Comparison of ENCODE assay signal across 13 cellular contexts in genomic region chr11:103070142-103070541, GRCh38. TPM values are rescaled to one million over a fixed set of nuclear protein-coding genes. Genes with fewer than 3 reads are reported as not detected.
DNase-seq lines count a peak whose midpoint lies in the region; ATAC-seq and TF ChIP-seq lines count a peak whose summit lies in the region.
"Had no signal": no experiment of that assay in that cellular context is flagged by ENCODE, and none has a peak within 500 bp of the region (broad histone marks: within the 10 kb centered on the region; RNA-seq: fewer than 3 reads in every experiment).

No MANE protein-coding gene starts in this region.

- intact Hi-C loops in OCI-LY7 (cut with micrococcal nuclease; ENCODE audit: unreplicated experiment): no loop called here

- H4K20me1 ChIP-seq in OCI-LY7 (ENCODE audit: insufficient read depth, low read length): peaks cover 13% of the 10 kb centered on the region; the same call in 1 of the 2 replicates

- H3K79me2 ChIP-seq in OCI-LY7 (ENCODE audit: insufficient read depth, low read depth, low read length): peaks cover 70% of the 10 kb centered on the region; the same call in 1 of the 2 replicates

- no peaks in the 10 kb centered on the region for H3K27me3 ChIP-seq in CD4-positive, CD25-positive, alpha-beta regulatory T cell (ENCODE audit: control insufficient read depth, insufficient read depth, low read length)

- peak in 2 of 3 donors; percentile 18 to 35 for DNase-seq in CD4-positive, CD25-positive, alpha-beta regulatory T cell
- DNase-seq in OCI-LY7 (ENCODE audit: low spot score) (peak; percentile 16), pons (ENCODE audit: low spot score) (no peak), Ammon's horn (ENCODE audit: low spot score) (no peak)
- no peak for DNase-seq in effector memory CD8-positive, alpha-beta T cell
- DNase-seq in activated CD4-positive, alpha-beta T cell treated with anti-CD3 and anti-CD28 coated beads for 4 hours: no peak
- DNase-seq: NCI-H1092 treated with DMSO at 0.1 percent for 48 hours; NCI-H226; stimulated activated CD4-positive, alpha-beta T cell treated with anti-CD3 and anti-CD28 coated beads, Interleukin-1b, Interleukin-23, amount 100 ng/mL, for 48 hours had no signal

- H3K4me3 ChIP-seq in CD4-positive, CD25-positive, alpha-beta regulatory T cell (ENCODE audit: low read depth, low read length): peak overlapping the region; percentile 78
- peak overlapping the region; percentile 29 for H3K4me3 ChIP-seq in OCI-LY7 (ENCODE audit: low read depth, low read length, poor library complexity, severe bottlenecking)

- H3K9me3 ChIP-seq in CD4-positive, CD25-positive, alpha-beta regulatory T cell (ENCODE audit: control insufficient read depth in 2 of 2, low read length in 2 of 2): no peaks in the 10 kb centered on the region
- H3K9me3 ChIP-seq in OCI-LY7 (ENCODE audit: low read length): no peaks in the 10 kb centered on the region

- peak overlapping the region; percentile 1 to 87 (median 38) for H3K4me3 Mint-ChIP-seq in CD4-positive, CD25-positive, alpha-beta regulatory T cell
- peak overlapping the region; percentile 65 to 83 for H3K4me3 Mint-ChIP-seq in effector memory CD8-positive, alpha-beta T cell
- H3K4me3 Mint-ChIP-seq: dendritic cell treated with granulocyte-macrophage colony-stimulating factor and Interleukin-4, amounts not matched to agents 40 ng/mL and 50 ng/mL, for 4 days had no signal

- H3K36me3 Mint-ChIP-seq in CD4-positive, CD25-positive, alpha-beta regulatory T cell: peaks cover 25% of the 10 kb centered on the region
- peaks cover 15% of the 10 kb centered on the region for H3K36me3 Mint-ChIP-seq in effector memory CD8-positive, alpha-beta T cell (ENCODE audit: insufficient read depth)

- H3K27me3 Mint-ChIP-seq in CD4-positive, CD25-positive, alpha-beta regulatory T cell: no peaks in the 10 kb centered on the region
- H3K27me3 Mint-ChIP-seq in effector memory CD8-positive, alpha-beta T cell: no peaks in the 10 kb centered on the region
- H3K27me3 Mint-ChIP-seq: dendritic cell treated with granulocyte-macrophage colony-stimulating factor and Interleukin-4, amounts not matched to agents 40 ng/mL and 50 ng/mL, for 4 days had no signal

- H3K4me1 Mint-ChIP-seq in CD4-positive, CD25-positive, alpha-beta regulatory T cell: peaks cover 37 to 53% (median 45%) of the 10 kb centered on the region in 4 donors
- H3K4me1 Mint-ChIP-seq in effector memory CD8-positive, alpha-beta T cell (ENCODE audit: low read depth in 2 of 2): peaks cover 28 to 42% of the 10 kb centered on the region in 2 donors

- peak overlapping the region; percentile 57 for H3K4me2 ChIP-seq in OCI-LY7 (ENCODE audit: low read length)

- peaks cover 5% of the 10 kb centered on the region for H3K36me3 ChIP-seq in CD4-positive, CD25-positive, alpha-beta regulatory T cell (ENCODE audit: control insufficient read depth, insufficient read depth, low read length)
- peaks cover 81% of the 10 kb centered on the region for H3K36me3 ChIP-seq in OCI-LY7 (ENCODE audit: insufficient read depth, low read length)

- no TSS peak for BruUV-seq in OCI-LY7 (replicated peaks; lab: Mats Ljungman, UMichigan)

- H3K9me3 Mint-ChIP-seq in CD4-positive, CD25-positive, alpha-beta regulatory T cell: peaks cover 0 to 2% (median 0%) of the 10 kb centered on the region in 7 donors
- H3K9me3 Mint-ChIP-seq in effector memory CD8-positive, alpha-beta T cell: no peaks in the 10 kb centered on the region
- H3K9me3 Mint-ChIP-seq: dendritic cell treated with granulocyte-macrophage colony-stimulating factor and Interleukin-4, amounts not matched to agents 40 ng/mL and 50 ng/mL, for 4 days had no signal

- no peaks in the 10 kb centered on the region for H3K9me2 ChIP-seq in OCI-LY7 (ENCODE audit: insufficient read depth, low read length)

- no peak for TF ChIP-seq CTCF in OCI-LY7 (conservative IDR thresholded peaks at IDR 0.05; ENCODE audit: low read length)

- POLR2A ChIA-PET in OCI-LY7 (lab: Charles Lee): interaction anchor here (0.7 kb wide), 1 partner anchor 595 kb away, joined by 3 read pairs; no protein-coding TSS in a partner anchor

- peaks cover 25% of the 10 kb centered on the region for H3K4me1 ChIP-seq in CD4-positive, CD25-positive, alpha-beta regulatory T cell (ENCODE audit: control insufficient read depth, insufficient read depth, low read length, poor library complexity, severe bottlenecking)
- H3K4me1 ChIP-seq in OCI-LY7 (ENCODE audit: insufficient read depth, low read length, poor library complexity, severe bottlenecking): peaks cover 21% of the 10 kb centered on the region

- peak overlapping the region; percentile 43 for H3K27ac ChIP-seq in CD4-positive, CD25-positive, alpha-beta regulatory T cell (ENCODE audit: insufficient read depth, low read length, poor library complexity, severe bottlenecking)
- H3K27ac ChIP-seq in OCI-LY7 (ENCODE audit: low read depth, low read length, poor library complexity, severe bottlenecking): peak overlapping the region; percentile 18

- no peak overlapping the region for H2AFZ ChIP-seq in OCI-LY7 (ENCODE audit: low read length)

- CTCF ChIA-PET in OCI-LY7 (lab: Charles Lee; ENCODE audit: unreplicated experiment): interaction anchor here (1.4 kb wide), 1 partner anchor 22 kb away, joined by 5 read pairs; the partner anchor contains the start of gene DCUN1D5

- peak overlapping the region; percentile 63 to 87 (median 72) for H3K27ac Mint-ChIP-seq in CD4-positive, CD25-positive, alpha-beta regulatory T cell
- peak overlapping the region; percentile 86 to 93 for H3K27ac Mint-ChIP-seq in effector memory CD8-positive, alpha-beta T cell

- peak; percentile 58 to 64 for ATAC-seq in CD4-positive, CD25-positive, alpha-beta regulatory T cell (ENCODE audit: low read depth in 2 of 2)
- peak; percentile 69 for ATAC-seq in GM19372 (IDR thresholded peaks at IDR 0.05; ENCODE audit: low read depth, unreplicated experiment)
- ATAC-seq in effector memory CD8-positive, alpha-beta T cell (replicated peaks): peak; percentile 71
- ATAC-seq in HG03457 (IDR thresholded peaks at IDR 0.05; ENCODE audit: unreplicated experiment): no peak
- ATAC-seq: Panc1 had no signal

RNA-seq across cellular contexts. Expression of gene DCUN1D5, which starts 21.8 kb away (rescaled TPM):
- 16.2 TPM for total RNA-seq in CD4-positive, CD25-positive, alpha-beta regulatory T cell
- 10 to 100 TPM; 23.6 to 27.6 (median 26.6) TPM for polyA plus RNA-seq in CD4-positive, CD25-positive, alpha-beta regulatory T cell
- 70.4 and 73.9 TPM in 2 replicates for total RNA-seq in OCI-LY7 (2014; rRNA removed; shearing (Covaris generic))
- total RNA-seq in OCI-LY7 (2022): 46.4 TPM in 2 replicates

RNA-seq across cellular contexts. Expression of gene DYNC2H1, which starts 39.1 kb away (rescaled TPM):
- 1.8 TPM for total RNA-seq in CD4-positive, CD25-positive, alpha-beta regulatory T cell
- polyA plus RNA-seq in CD4-positive, CD25-positive, alpha-beta regulatory T cell: under 1 TPM; 0.10 to 0.20 (median 0.17) TPM
- total RNA-seq in OCI-LY7 (2014; rRNA removed; shearing (Covaris generic)): 0.41 and 1.1 TPM in 2 replicates
- total RNA-seq in OCI-LY7 (2022): 0.44 and 0.46 TPM in 2 replicates

Comparison
In these comparisons a context has a peak if more than half of its experiments do, and no peak if none do; other contexts are left out.
1. DNase-seq: peak in CD4-positive, CD25-positive, alpha-beta regulatory T cell (2 of 3) and OCI-LY7 (single experiment); none in effector memory CD8-positive, alpha-beta T cell (0 of 3), pons (single experiment), Ammon's horn (single experiment) and activated CD4-positive, alpha-beta T cell treated with anti-CD3 and anti-CD28 coated beads for 4 hours (0 of 2).